Comparison of ENCODE assay signal across 8 cellular contexts in the genomic region with DNA sequence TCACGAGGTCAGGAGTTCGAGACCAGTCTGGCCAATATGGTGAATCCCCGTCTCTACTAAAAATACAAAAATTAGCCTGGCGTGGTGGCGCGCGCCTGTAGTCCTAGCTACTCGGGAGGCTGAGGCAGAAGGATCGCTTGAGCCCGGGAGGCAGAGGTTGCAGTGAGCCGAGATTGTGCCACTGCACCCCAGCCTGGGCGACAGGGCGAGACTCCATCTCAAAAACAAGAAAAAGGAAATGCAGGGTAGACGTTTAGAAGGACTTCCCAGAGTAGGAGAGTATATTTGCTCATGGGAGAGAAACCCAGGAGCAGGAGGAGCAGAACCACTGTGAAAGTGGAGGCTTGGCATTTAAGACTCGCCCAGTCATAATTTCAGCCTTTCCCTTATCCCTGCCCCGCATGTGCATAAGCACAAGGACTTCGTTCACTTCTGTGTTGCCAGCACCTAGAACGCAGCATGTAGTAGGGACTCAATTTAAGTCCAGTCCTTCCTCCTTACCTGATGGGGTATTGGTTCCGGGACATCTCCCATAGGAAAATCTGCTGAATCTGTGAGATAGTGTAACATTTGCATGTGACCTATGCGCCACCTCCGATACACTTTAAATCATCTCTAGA. TPM values are rescaled to one million over a fixed set of nuclear protein-coding genes. Genes with fewer than 3 reads are reported as not detected.
DNase-seq lines count a peak whose midpoint lies in the region; ATAC-seq lines count a peak whose summit lies in the region.

No MANE protein-coding gene starts in this region.

- peak overlapping the region; percentile 49 for H3K4me3 ChIP-seq in thymus (ENCODE audit: low read length)

- H3K36me3 ChIP-seq in thymus (ENCODE audit: control insufficient read depth, insufficient read depth): no peaks in the 10 kb centered on the region

- CTCF ChIA-PET in activated CD8-positive, alpha-beta memory T cell treated with anti-CD3 and anti-CD28 coated beads, Interleukin-2, amount 10 ng/mL, durations not matched to agents 7 days and 5 days (lab: Charles Lee): interaction anchor here (1.0 to 18.2 kb wide), 2 partner anchors 21 to 220 kb away, joined by 3 to 372 read pairs; no protein-coding TSS in a partner anchor

- H3K27me3 ChIP-seq in thymus (ENCODE audit: control insufficient read depth, insufficient read depth): no peaks in the 10 kb centered on the region

- peaks cover 72% of the 10 kb centered on the region for H3K4me1 Mint-ChIP-seq in activated CD8-positive, alpha-beta memory T cell treated with anti-CD3 and anti-CD28 coated beads, Interleukin-2, amount 10 ng/mL, durations not matched to agents 7 days and 5 days
- H3K4me1 Mint-ChIP-seq in memory B cell: peaks cover 36% of the 10 kb centered on the region

- DNase-seq in activated CD8-positive, alpha-beta memory T cell treated with anti-CD3 and anti-CD28 coated beads, Interleukin-2, amount 10 ng/mL, durations not matched to agents 7 days and 5 days: no peak
- no peak for DNase-seq in activated CD8-positive, alpha-beta memory T cell treated with anti-CD3 and anti-CD28 coated beads, Interleukin-2, amount 50 U/mL, for 4 hours
- DNase-seq in memory B cell (ENCODE audit: low spot score in 2 of 2) (no peak), NCI-H1436 (lab: John Stamatoyannopoulos, UW) (no peak)

- H3K9me3 ChIP-seq in thymus (ENCODE audit: control insufficient read depth): peaks cover 2% of the 10 kb centered on the region

- H3K27ac Mint-ChIP-seq in activated CD8-positive, alpha-beta memory T cell treated with anti-CD3 and anti-CD28 coated beads, Interleukin-2, amount 10 ng/mL, durations not matched to agents 7 days and 5 days: peak overlapping the region; percentile 97
- peak overlapping the region; percentile 97 for H3K27ac Mint-ChIP-seq in memory B cell

- H3K4me1 ChIP-seq in thymus (ENCODE audit: control insufficient read depth, insufficient read depth, low read length): peaks cover 75% of the 10 kb centered on the region

- peaks cover 4% of the 10 kb centered on the region for H3K36me3 Mint-ChIP-seq in activated CD8-positive, alpha-beta memory T cell treated with anti-CD3 and anti-CD28 coated beads, Interleukin-2, amount 10 ng/mL, durations not matched to agents 7 days and 5 days
- H3K36me3 Mint-ChIP-seq in memory B cell: no peaks in the 10 kb centered on the region

- no peaks in the 10 kb centered on the region for H3K9me3 Mint-ChIP-seq in activated CD8-positive, alpha-beta memory T cell treated with anti-CD3 and anti-CD28 coated beads, Interleukin-2, amount 10 ng/mL, durations not matched to agents 7 days and 5 days (ENCODE audit: low read depth)
- H3K9me3 Mint-ChIP-seq in memory B cell: no peaks in the 10 kb centered on the region

- ATAC-seq in activated CD8-positive, alpha-beta memory T cell treated with anti-CD3 and anti-CD28 coated beads, Interleukin-2, amount 10 ng/mL, durations not matched to agents 7 days and 5 days: no peak
- ATAC-seq in memory B cell (ENCODE audit: low read depth) (no peak), HG02759 (IDR thresholded peaks at IDR 0.05; ENCODE audit: unreplicated experiment) (no peak), HG03139 (IDR thresholded peaks at IDR 0.05; ENCODE audit: unreplicated experiment) (no peak)

- H3K27me3 Mint-ChIP-seq in activated CD8-positive, alpha-beta memory T cell treated with anti-CD3 and anti-CD28 coated beads, Interleukin-2, amount 10 ng/mL, durations not matched to agents 7 days and 5 days: no peaks in the 10 kb centered on the region
- H3K27me3 Mint-ChIP-seq in memory B cell: no peaks in the 10 kb centered on the region

- peak overlapping the region; percentile 76 for H3K4me3 Mint-ChIP-seq in activated CD8-positive, alpha-beta memory T cell treated with anti-CD3 and anti-CD28 coated beads, Interleukin-2, amount 10 ng/mL, durations not matched to agents 7 days and 5 days
- H3K4me3 Mint-ChIP-seq in memory B cell: peak overlapping the region; percentile 76

- H3K27ac ChIP-seq in adipose tissue (ENCODE audit: low read depth, low read length) (peak overlapping the region; percentile 15), thymus (ENCODE audit: low read depth) (peak overlapping the region; percentile 100)

- WGBS in adipose tissue, 3 donors: 70 to 84% (median 79%) methylated on average over 21 of the region's 21 CpGs
- 87% methylated on average over 21 of the region's 21 CpGs for WGBS in thymus

RNA-seq across cellular contexts. Expression of a gene that starts 5.2 kb away (rescaled TPM):
- 10 to 100 TPM; 57.1 to 63.1 TPM for total RNA-seq in activated CD8-positive, alpha-beta memory T cell treated with anti-CD3 and anti-CD28 coated beads, Interleukin-2, amount 10 ng/mL, durations not matched to agents 7 days and 5 days
- polyA plus RNA-seq in adipose tissue (10 to 100 TPM; 13.4 to 28.7 (median 17.4) TPM), thymus (26.3 TPM)
